ENCODE assay signal across 3 cellular contexts in genomic region chr4:1562771-1563170, GRCh38.
"Had no signal": no experiment of that assay in that cellular context is flagged by ENCODE, and none has a peak within 500 bp of the region (broad histone marks: within the 10 kb centered on the region; RNA-seq: fewer than 3 reads in every experiment).

No MANE protein-coding gene starts in this region.

- H3K4me3 ChIP-seq: GM12878 had no signal

- DNase-seq: GDM1, GF-D8 had no signal
